Comparison of ENCODE assay signal across 14 cellular contexts in genomic region chrY:8544715-8545114, GRCh38.
DNase-seq lines count a peak whose midpoint lies in the region; ATAC-seq and FAIRE-seq lines count a peak whose summit lies in the region.
"Had no signal": no experiment of that assay in that cellular context is flagged by ENCODE, and none has a peak within 500 bp of the region (broad histone marks: within the 10 kb centered on the region; RNA-seq: fewer than 3 reads in every experiment).

No MANE protein-coding gene starts in this region.

- H3K4me1 Mint-ChIP-seq in stimulated activated memory B cell treated with anti-CD40 and anti-IgM and Interleukin-4, amounts not matched to agents 10 μg/mL and 1 μg/mL and 100 μg/mL, for 72 hours, result peaks cover 15% of the 10 kb centered on the region

- no peak overlapping the region for H3K27ac Mint-ChIP-seq in stimulated activated memory B cell treated with anti-CD40 and anti-IgM and Interleukin-4, amounts not matched to agents 10 μg/mL and 1 μg/mL and 100 μg/mL, for 72 hours
- H3K27ac Mint-ChIP-seq: T-helper 2 cell treated with Interferon-gamma antibody and Interleukin-4, amounts not matched to agents 5 μg/mL and 100 μg/mL, for 36 hours had no signal

- peak; percentile 64 for ATAC-seq in HG02623 (IDR thresholded peaks at IDR 0.05; ENCODE audit: unreplicated experiment)
- peak; percentile 92 for ATAC-seq in HG03457 (IDR thresholded peaks at IDR 0.05; ENCODE audit: unreplicated experiment)
- peak; percentile 53 for ATAC-seq in stimulated activated memory B cell treated with anti-CD40 and anti-IgM and Interleukin-4, amounts not matched to agents 10 μg/mL and 1 μg/mL and 100 μg/mL, for 72 hours

- no peaks in the 10 kb centered on the region for H3K9me3 Mint-ChIP-seq in stimulated activated memory B cell treated with anti-CD40 and anti-IgM and Interleukin-4, amounts not matched to agents 10 μg/mL and 1 μg/mL and 100 μg/mL, for 72 hours
- H3K9me3 Mint-ChIP-seq: T-helper 2 cell treated with Interferon-gamma antibody and Interleukin-4, amounts not matched to agents 5 μg/mL and 100 μg/mL, for 36 hours had no signal

- in situ Hi-C loops in ACHN (cut with HindIII; ENCODE audit: low pct_ligation_motif_present, low pct_unique_long_range_greater_than_20kb, low sequenced_read_pairs), result no loop called here

- no peak overlapping the region for H3K4me3 Mint-ChIP-seq in stimulated activated memory B cell treated with anti-CD40 and anti-IgM and Interleukin-4, amounts not matched to agents 10 μg/mL and 1 μg/mL and 100 μg/mL, for 72 hours
- H3K4me3 Mint-ChIP-seq: T-helper 2 cell treated with Interferon-gamma antibody and Interleukin-4, amounts not matched to agents 5 μg/mL and 100 μg/mL, for 36 hours had no signal

- peak; percentile 66 for FAIRE-seq in GM19239 (lab: Jason Lieb, UNC)

- no peaks in the 10 kb centered on the region for H3K27me3 Mint-ChIP-seq in stimulated activated memory B cell treated with anti-CD40 and anti-IgM and Interleukin-4, amounts not matched to agents 10 μg/mL and 1 μg/mL and 100 μg/mL, for 72 hours

- H3K36me3 Mint-ChIP-seq in stimulated activated memory B cell treated with anti-CD40 and anti-IgM and Interleukin-4, amounts not matched to agents 10 μg/mL and 1 μg/mL and 100 μg/mL, for 72 hours, result no peaks in the 10 kb centered on the region

- DNase-seq in GM19239 (ENCODE audit: insufficient read length, low spot score) (no peak), ACHN (no peak), T-helper 2 cell (no peak), KG1 (lab: John Stamatoyannopoulos, UW) (no peak)
- DNase-seq: DMS79, HCEC 1CT, NCI-H1694 treated with DMSO at 0.1 percent for 48 hours, NCI-H510A, NCI-H774, SHP77 had no signal
